ENCODE assay signal across 8 cellular contexts in genomic region chrX:109485470-109486340, GRCh38. TPM values are rescaled to one million over a fixed set of nuclear protein-coding genes. Genes with fewer than 3 reads are reported as not detected.
DNase-seq lines count a peak whose midpoint lies in the region; ATAC-seq, FAIRE-seq and TF ChIP-seq lines count a peak whose summit lies in the region.

No MANE protein-coding gene starts in this region.

- no peak overlapping the region for H3K4me3 Mint-ChIP-seq in activated T-helper 17 cell treated with anti-CD3 and anti-CD28 coated beads, Interleukin-2, amount 50 U/mL, for 72 hours
- no peak overlapping the region for H3K4me3 Mint-ChIP-seq in osteocyte (ENCODE audit: unreplicated experiment)

- TF ChIP-seq CTCF in C4-2B (conservative IDR thresholded peaks at IDR 0.05), result peak; percentile 87
- TF ChIP-seq CTCF in foreskin keratinocyte (conservative IDR thresholded peaks at IDR 0.05), result peak; percentile 88
- peak; percentile 99 for TF ChIP-seq CTCF in osteocyte (IDR thresholded peaks at IDR 0.05)
- TF ChIP-seq CTCF in upper lobe of right lung (IDR thresholded peaks at IDR 0.05), result peak; percentile 85

- no peaks in the 10 kb centered on the region for H3K36me3 ChIP-seq in upper lobe of right lung

- peaks cover 3% of the 10 kb centered on the region for H3K27me3 Mint-ChIP-seq in activated T-helper 17 cell treated with anti-CD3 and anti-CD28 coated beads, Interleukin-2, amount 50 U/mL, for 72 hours
- peaks cover 36% of the 10 kb centered on the region for H3K27me3 Mint-ChIP-seq in osteocyte (ENCODE audit: unreplicated experiment)

- ATAC-seq in activated T-helper 17 cell treated with anti-CD3 and anti-CD28 coated beads, Interleukin-2, amount 50 U/mL, for 72 hours (replicated peaks), result peak; percentile 24
- ATAC-seq in foreskin keratinocyte (no peak), upper lobe of right lung (peak; percentile 90)

- H3K36me3 Mint-ChIP-seq in activated T-helper 17 cell treated with anti-CD3 and anti-CD28 coated beads, Interleukin-2, amount 50 U/mL, for 72 hours (ENCODE audit: low read depth), result no peaks in the 10 kb centered on the region
- no peaks in the 10 kb centered on the region for H3K36me3 Mint-ChIP-seq in osteocyte (ENCODE audit: unreplicated experiment)

- in situ Hi-C loops in KBM-7 (cut with MboI; ENCODE audit: low pct_unique_long_range_greater_than_20kb, low sequenced_read_pairs), result loop anchor here (25.0 kb wide), 3 partner anchors 402 to 927 kb away; no protein-coding TSS in a partner anchor

- peak; percentile 87 for FAIRE-seq in RCC 7860 (lab: Jason Lieb, UNC)

- H3K4me1 Mint-ChIP-seq in activated T-helper 17 cell treated with anti-CD3 and anti-CD28 coated beads, Interleukin-2, amount 50 U/mL, for 72 hours, result no peaks in the 10 kb centered on the region
- peaks cover 2% of the 10 kb centered on the region for H3K4me1 Mint-ChIP-seq in osteocyte (ENCODE audit: unreplicated experiment)

- no peaks in the 10 kb centered on the region for H3K4me1 ChIP-seq in foreskin keratinocyte
- no peaks in the 10 kb centered on the region for H3K4me1 ChIP-seq in upper lobe of right lung

- H3K27ac Mint-ChIP-seq in activated T-helper 17 cell treated with anti-CD3 and anti-CD28 coated beads, Interleukin-2, amount 50 U/mL, for 72 hours, result no peak overlapping the region
- no peak overlapping the region for H3K27ac Mint-ChIP-seq in osteocyte (ENCODE audit: unreplicated experiment)

- DNase-seq in GM19238 (ENCODE audit: insufficient read length, low spot score) (peak; percentile 11), KBM-7 (peak; percentile 98), RCC 7860 (ENCODE audit: low spot score) (peak; percentile 17), foreskin keratinocyte (peak in 1 of 2 donors; percentile 24), osteocyte (ENCODE audit: extremely low spot score, unreplicated experiment) (peak; percentile 88), upper lobe of right lung (peak; percentile 58)

- no peak overlapping the region for H3K4me3 ChIP-seq in upper lobe of right lung

- H3K27me3 ChIP-seq in foreskin keratinocyte, result no peaks in the 10 kb centered on the region
- no peaks in the 10 kb centered on the region for H3K27me3 ChIP-seq in upper lobe of right lung

- no peak overlapping the region for H3K27ac ChIP-seq in C4-2B
- H3K27ac ChIP-seq in foreskin keratinocyte, result no peak overlapping the region
- H3K27ac ChIP-seq in upper lobe of right lung, result no peak overlapping the region

- intact Hi-C loops in upper lobe of right lung (cut with DNase I), result loop anchor here (10.0 kb wide), 1 partner anchor 149 kb away; no protein-coding TSS in a partner anchor

- no peaks in the 10 kb centered on the region for H3K9me3 ChIP-seq in upper lobe of right lung

- no peaks in the 10 kb centered on the region for H3K9me3 Mint-ChIP-seq in activated T-helper 17 cell treated with anti-CD3 and anti-CD28 coated beads, Interleukin-2, amount 50 U/mL, for 72 hours
- H3K9me3 Mint-ChIP-seq in osteocyte (ENCODE audit: unreplicated experiment), result no peaks in the 10 kb centered on the region

RNA-seq across cellular contexts. Expression of gene GUCY2F, which starts 3.8 kb away (rescaled TPM):
- not detected for total RNA-seq in activated T-helper 17 cell treated with anti-CD3 and anti-CD28 coated beads, Interleukin-2, amount 50 U/mL, for 72 hours
- total RNA-seq in foreskin keratinocyte (not detected in 2 replicates), osteocyte (not detected in 2 replicates), upper lobe of right lung (0.12 TPM)
- not detected in 2 replicates for polyA plus RNA-seq in foreskin keratinocyte

RNA-seq across cellular contexts. Expression of gene NXT2, which starts 50.9 kb away (rescaled TPM):
- total RNA-seq in activated T-helper 17 cell treated with anti-CD3 and anti-CD28 coated beads, Interleukin-2, amount 50 U/mL, for 72 hours, result 10 to 100 TPM in 1 of 2 donors, 1 to 10 TPM in 1; 8.8 to 10.1 TPM
- total RNA-seq in foreskin keratinocyte (7.0 and 7.4 TPM in 2 replicates), osteocyte (13.2 and 13.8 TPM in 2 replicates), upper lobe of right lung (9.3 TPM)
- 3.0 and 3.8 TPM in 2 replicates for polyA plus RNA-seq in foreskin keratinocyte
